12 cellular contexts compared by ENCODE assay signal in genomic region chr3:125684199-125684598, GRCh38.
A peak's percentile ranks its signal among the peaks of the same experiment; 100 is the strongest.
DNase-seq lines count a peak whose midpoint lies in the region; ATAC-seq, FAIRE-seq and TF ChIP-seq lines count a peak whose summit lies in the region.
"Had no signal": no experiment of that assay in that cellular context is flagged by ENCODE, and none has a peak within 500 bp of the region (broad histone marks: within the 10 kb centered on the region; RNA-seq: fewer than 3 reads in every experiment).

No MANE protein-coding gene starts in this region.

- dilution Hi-C loops in endothelial cell of umbilical vein (cut with MboI; ENCODE audit: extremely low pct_ligation_motif_present, low sequenced_read_pairs): no loop called here

- POLR2A ChIA-PET in endothelial cell of umbilical vein (lab: Charles Lee): no interaction called here
- POLR2A ChIA-PET in CD8-positive, alpha-beta memory T cell (lab: Charles Lee): no interaction called here

- no peaks in the 10 kb centered on the region for H3K79me2 ChIP-seq in endothelial cell of umbilical vein (ENCODE audit: control insufficient read depth, insufficient read depth, low read length)

- no peak overlapping the region for H3K27ac Mint-ChIP-seq in nephron progenitor cell
- no peak overlapping the region for H3K27ac Mint-ChIP-seq in CD8-positive, alpha-beta memory T cell
- H3K27ac Mint-ChIP-seq: natural killer cell treated with Interleukin-12 subunit alpha and Interleukin-12 subunit beta and Interleukin-15 and Interleukin-18, amount 100 ng/mL, for 72 hours had no signal

- CTCF ChIA-PET in endothelial cell of umbilical vein (lab: Charles Lee): no interaction called here
- CTCF ChIA-PET in CD8-positive, alpha-beta memory T cell (lab: Charles Lee): no interaction called here

- H3K36me3 Mint-ChIP-seq in nephron progenitor cell (ENCODE audit: low read depth): no peaks in the 10 kb centered on the region
- no peaks in the 10 kb centered on the region for H3K36me3 Mint-ChIP-seq in CD8-positive, alpha-beta memory T cell
- H3K36me3 Mint-ChIP-seq: natural killer cell treated with Interleukin-12 subunit alpha and Interleukin-12 subunit beta and Interleukin-15 and Interleukin-18, amount 100 ng/mL, for 72 hours had no signal

- DNase-seq in ELR (ENCODE audit: low read depth) (peak; percentile 22), MG63 (peak; percentile 19), endothelial cell of umbilical vein (ENCODE audit: low read depth, low spot score) (peak; percentile 3), nephron progenitor cell (peak; percentile 54), NCI-H2227 (lab: John Stamatoyannopoulos, UW; ENCODE audit: unreplicated experiment) (no peak), cortex of kidney (lab: John Stamatoyannopoulos, UW) (no peak)
- no peak for DNase-seq in CD8-positive, alpha-beta memory T cell
- DNase-seq: activated CD4-positive, alpha-beta T cell treated with anti-CD3 and anti-CD28 coated beads for 4 hours; NCI-H2171 had no signal

- no peaks in the 10 kb centered on the region for H3K9me3 ChIP-seq in MG63
- no peaks in the 10 kb centered on the region for H3K9me3 ChIP-seq in endothelial cell of umbilical vein (replicated peaks; ENCODE audit: control insufficient read depth, insufficient read depth, low read length)
- H3K9me3 ChIP-seq in CD8-positive, alpha-beta memory T cell (ENCODE audit: low read length): no peaks in the 10 kb centered on the region

- peaks cover 24% of the 10 kb centered on the region for H3K4me1 Mint-ChIP-seq in nephron progenitor cell
- H3K4me1 Mint-ChIP-seq in CD8-positive, alpha-beta memory T cell: no peaks in the 10 kb centered on the region

- no peak for FAIRE-seq in endothelial cell of umbilical vein (lab: Jason Lieb, UNC)
- FAIRE-seq: colon had no signal

- no peak overlapping the region for H3K4me3 ChIP-seq in MG63
- no peak overlapping the region for H3K4me3 ChIP-seq in endothelial cell of umbilical vein (replicated peaks in 1 of 3; ENCODE audit: insufficient read depth in 1 of 3, low read depth in 1 of 3, low read length in 3 of 3)
- no peak overlapping the region for H3K4me3 ChIP-seq in CD8-positive, alpha-beta memory T cell (ENCODE audit: low read length)

- H3K27me3 Mint-ChIP-seq in nephron progenitor cell (ENCODE audit: low read depth, poor library complexity): peaks cover 4% of the 10 kb centered on the region
- peaks cover 0 to 12% of the 10 kb centered on the region in 2 donors for H3K27me3 Mint-ChIP-seq in CD8-positive, alpha-beta memory T cell

- no peaks in the 10 kb centered on the region for H4K20me1 ChIP-seq in endothelial cell of umbilical vein (replicated peaks; ENCODE audit: control insufficient read depth, extremely low read depth, insufficient read depth, low read length)

- no peak for TF ChIP-seq POLR2A in endothelial cell of umbilical vein (IDR thresholded peaks at IDR 0.05; ENCODE audit: low read depth, low read length)

- no peak for ATAC-seq in HG02571 (IDR thresholded peaks at IDR 0.05; ENCODE audit: unreplicated experiment)
- ATAC-seq: natural killer cell treated with Interleukin-12 subunit alpha and Interleukin-12 subunit beta and Interleukin-15 and Interleukin-18, amount 100 ng/mL, for 72 hours had no signal

- no peak overlapping the region for H3K4me2 ChIP-seq in endothelial cell of umbilical vein (ENCODE audit: insufficient read depth, low read length)

- no TSS peak for BruUV-seq in endothelial cell of umbilical vein (replicated peaks; lab: Mats Ljungman, UMichigan)

- H3K9ac ChIP-seq in endothelial cell of umbilical vein (replicated peaks; ENCODE audit: extremely low read depth, insufficient read depth, low read length): no peak overlapping the region

- no peaks in the 10 kb centered on the region for H3K9me1 ChIP-seq in endothelial cell of umbilical vein (replicated peaks; ENCODE audit: control insufficient read depth, extremely low read depth, insufficient read depth, low read length)

- TF ChIP-seq CTCF in endothelial cell of umbilical vein (IDR thresholded peaks at IDR 0.05; ENCODE audit: extremely low read depth in 1 of 2, insufficient read depth in 1 of 2, low read depth in 1 of 2, low read length in 2 of 2): peak; percentile 16 to 46
- peak; percentile 50 for TF ChIP-seq CTCF in nephron progenitor cell (IDR thresholded peaks at IDR 0.05)

- intact Hi-C loops in endothelial cell of umbilical vein (cut with micrococcal nuclease): no loop called here

- H3K36me3 ChIP-seq in MG63 (no peaks in the 10 kb centered on the region), endothelial cell of umbilical vein (ENCODE audit: control insufficient read depth in 2 of 2, extremely low read depth in 1 of 2, insufficient read depth in 2 of 2, low read length in 2 of 2) (no peaks in the 10 kb centered on the region)
- no peaks in the 10 kb centered on the region for H3K36me3 ChIP-seq in CD8-positive, alpha-beta memory T cell (ENCODE audit: insufficient read depth, low read length)

- H3K27ac ChIP-seq in endothelial cell of umbilical vein (ENCODE audit: insufficient read depth, low read depth, low read length): no peak overlapping the region
- H3K27ac ChIP-seq in CD8-positive, alpha-beta memory T cell (ENCODE audit: low read depth, low read length): no peak overlapping the region

- H2AFZ ChIP-seq in endothelial cell of umbilical vein (ENCODE audit: low read depth, low read length): no peak overlapping the region

- no peaks in the 10 kb centered on the region for H3K4me1 ChIP-seq in endothelial cell of umbilical vein (ENCODE audit: control insufficient read depth, extremely low read depth, insufficient read depth, low read length)
- H3K4me1 ChIP-seq in CD8-positive, alpha-beta memory T cell (ENCODE audit: insufficient read depth, low read length): no peaks in the 10 kb centered on the region

- no peaks in the 10 kb centered on the region for H3K27me3 ChIP-seq in MG63
- H3K27me3 ChIP-seq in endothelial cell of umbilical vein (ENCODE audit: control insufficient read depth in 2 of 2, insufficient read depth in 2 of 2, low read length in 2 of 2): no peaks in the 10 kb centered on the region
- no peaks in the 10 kb centered on the region for H3K27me3 ChIP-seq in CD8-positive, alpha-beta memory T cell (ENCODE audit: insufficient read depth, low read length, poor library complexity, severe bottlenecking)

- no peak overlapping the region for H3K4me3 Mint-ChIP-seq in nephron progenitor cell
- no peak overlapping the region for H3K4me3 Mint-ChIP-seq in CD8-positive, alpha-beta memory T cell
- H3K4me3 Mint-ChIP-seq: natural killer cell treated with Interleukin-12 subunit alpha and Interleukin-12 subunit beta and Interleukin-15 and Interleukin-18, amount 100 ng/mL, for 72 hours had no signal

- H3K9me3 Mint-ChIP-seq in nephron progenitor cell: no peaks in the 10 kb centered on the region
- no peaks in the 10 kb centered on the region for H3K9me3 Mint-ChIP-seq in CD8-positive, alpha-beta memory T cell
- H3K9me3 Mint-ChIP-seq: natural killer cell treated with Interleukin-12 subunit alpha and Interleukin-12 subunit beta and Interleukin-15 and Interleukin-18, amount 100 ng/mL, for 72 hours had no signal

TF ChIP-seq in endothelial cell of umbilical vein, 7 proteins besides CTCF, POLR2A, EP300 and RAD21:
- no peak for TF ChIP-seq FOS (IDR thresholded peaks at IDR 0.05; ENCODE audit: borderline replicate concordance, insufficient read depth, low read length)
- no peak for TF ChIP-seq MAX (IDR thresholded peaks at IDR 0.05; ENCODE audit: insufficient read depth, insufficient read length)
- no peak for TF ChIP-seq JUN (IDR thresholded peaks at IDR 0.05; ENCODE audit: borderline replicate concordance, insufficient read depth, insufficient read length, low read depth)
- no peak for TF ChIP-seq MYC (IDR thresholded peaks at IDR 0.05; ENCODE audit: low read depth, low read length)
- no peak for TF ChIP-seq GATA2 (IDR thresholded peaks at IDR 0.05; ENCODE audit: insufficient read depth, insufficient read length, low read depth, low read length)
- TF ChIP-seq POLR2AphosphoS5 (IDR thresholded peaks at IDR 0.05; ENCODE audit: insufficient read depth, low read depth, low read length): no peak
- TF ChIP-seq EZH2 (IDR thresholded peaks at IDR 0.05; ENCODE audit: borderline replicate concordance, low read depth, low read length, severe bottlenecking): no peak

Comparison
In these comparisons a context has a peak if more than half of its experiments do, and no peak if none do; other contexts are left out.
1. DNase-seq: peak in ELR (single experiment), MG63 (single experiment), endothelial cell of umbilical vein (single experiment) and nephron progenitor cell (single experiment); none in CD8-positive, alpha-beta memory T cell (0 of 5), NCI-H2227 (single experiment) and cortex of kidney (single experiment).